In the genomic region with DNA sequence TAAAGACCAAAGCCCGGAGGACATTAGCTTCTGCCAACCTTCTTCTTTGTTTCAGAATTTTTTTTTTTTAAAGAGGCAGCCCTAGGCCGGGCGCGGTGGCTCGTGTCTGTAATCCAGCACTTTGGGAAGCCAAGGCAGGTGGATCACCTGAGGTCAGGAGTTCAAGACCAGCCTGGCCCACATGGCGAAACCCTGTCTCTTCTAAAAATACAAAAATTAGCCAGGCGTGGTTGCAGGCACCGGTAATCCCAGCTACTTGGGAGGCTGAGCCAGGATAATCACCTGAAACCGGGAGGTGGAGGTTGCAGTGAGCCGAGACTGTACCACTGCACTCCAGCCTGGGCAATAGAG, we compare ENCODE assay signal across 8 cellular contexts. TPM values are rescaled to one million over a fixed set of nuclear protein-coding genes. Genes with fewer than 3 reads are reported as not detected.
DNase-seq lines count a peak whose midpoint lies in the region; ATAC-seq and TF ChIP-seq lines count a peak whose summit lies in the region.
"Not testable (repeated sequence)": the region's sequence is repeated elsewhere in the genome, so short reads cannot be mapped to it uniquely, and the experiment has no call there.

No MANE protein-coding gene starts in this region.

- not testable (repeated sequence) for H3K9me3 ChIP-seq in AG04450 (ENCODE audit: control insufficient read depth, insufficient read depth, low read length); mesodermal cell (ENCODE audit: control insufficient read depth, low read length)

- not testable (repeated sequence) for H3K27me3 ChIP-seq in AG04450 (ENCODE audit: control insufficient read depth, insufficient read depth, low read length); dorsolateral prefrontal cortex

- not testable (repeated sequence) for H3K4me1 ChIP-seq in mesodermal cell (ENCODE audit: control insufficient read depth, insufficient read depth, low read length, poor library complexity, severe bottlenecking)

- not testable (repeated sequence) for H3K36me3 Mint-ChIP-seq in activated CD4-positive, alpha-beta memory T cell treated with anti-CD3 and anti-CD28 coated beads, Interleukin-2, amount 10 ng/mL, durations not matched to agents 7 days and 5 days (ENCODE audit: low read depth); stimulated activated naive B cell treated with anti-CD40 and anti-IgM and Interleukin-4, amounts not matched to agents 10 μg/mL and 1 μg/mL and 100 μg/mL, for 72 hours

- not testable (repeated sequence) for H3K36me3 ChIP-seq in mesodermal cell (ENCODE audit: control insufficient read depth, insufficient read depth, low read length)

- TF ChIP-seq CTCF in AG04450 (IDR thresholded peaks at IDR 0.05; ENCODE audit: low read depth, low read length); dorsolateral prefrontal cortex (IDR thresholded peaks at IDR 0.05 in 54 of 56, conservative IDR thresholded peaks at IDR 0.05 in 2 of 56; ENCODE audit: low read depth in 1 of 56, partially characterized antibody in 56 of 56): not testable (repeated sequence)

- CTCF ChIA-PET in AG04450 (lab: Charles Lee): interaction anchor here (1.1 to 1.5 kb wide), 2 partner anchors 10 to 144 kb away, joined by 3 to 5 read pairs; no protein-coding TSS in a partner anchor
- CTCF ChIA-PET in activated CD4-positive, alpha-beta memory T cell treated with anti-CD3 and anti-CD28 coated beads, Interleukin-2, amount 10 ng/mL, durations not matched to agents 7 days and 5 days (lab: Charles Lee): interaction anchor here (0.9 to 2.2 kb wide), 5 partner anchors 8 to 144 kb away, joined by 3 to 12 read pairs (median 3); a partner anchor contains a TSS

- H3K4me3 Mint-ChIP-seq in activated CD4-positive, alpha-beta memory T cell treated with anti-CD3 and anti-CD28 coated beads, Interleukin-2, amount 10 ng/mL, durations not matched to agents 7 days and 5 days; stimulated activated naive B cell treated with anti-CD40 and anti-IgM and Interleukin-4, amounts not matched to agents 10 μg/mL and 1 μg/mL and 100 μg/mL, for 72 hours: not testable (repeated sequence)

- peaks cover 20% of the 10 kb centered on the region for H3K4me1 Mint-ChIP-seq in activated CD4-positive, alpha-beta memory T cell treated with anti-CD3 and anti-CD28 coated beads, Interleukin-2, amount 10 ng/mL, durations not matched to agents 7 days and 5 days
- peaks cover 7 to 19% of the 10 kb centered on the region in 2 donors for H3K4me1 Mint-ChIP-seq in stimulated activated naive B cell treated with anti-CD40 and anti-IgM and Interleukin-4, amounts not matched to agents 10 μg/mL and 1 μg/mL and 100 μg/mL, for 72 hours

- H3K27ac Mint-ChIP-seq in activated CD4-positive, alpha-beta memory T cell treated with anti-CD3 and anti-CD28 coated beads, Interleukin-2, amount 10 ng/mL, durations not matched to agents 7 days and 5 days: peak overlapping the region; percentile 75
- peak overlapping the region; percentile 88 for H3K27ac Mint-ChIP-seq in stimulated activated naive B cell treated with anti-CD40 and anti-IgM and Interleukin-4, amounts not matched to agents 10 μg/mL and 1 μg/mL and 100 μg/mL, for 72 hours

- ATAC-seq in GM19035 (IDR thresholded peaks at IDR 0.05; ENCODE audit: unreplicated experiment): peak; percentile 3
- peak; percentile 23 for ATAC-seq in HG02642 (IDR thresholded peaks at IDR 0.05; ENCODE audit: poor library complexity, unreplicated experiment)
- ATAC-seq in HG03460 (IDR thresholded peaks at IDR 0.05; ENCODE audit: unreplicated experiment): peak; percentile 4
- not testable (repeated sequence) for ATAC-seq in stimulated activated naive B cell treated with anti-CD40 and anti-IgM and Interleukin-4, amounts not matched to agents 10 μg/mL and 1 μg/mL and 100 μg/mL, for 72 hours (replicated peaks)

- not testable (repeated sequence) for DNase-seq in AG04450 (ENCODE audit: low read depth, low spot score); activated CD4-positive, alpha-beta memory T cell treated with anti-CD3 and anti-CD28 coated beads, Interleukin-2, amount 10 ng/mL, durations not matched to agents 7 days and 5 days; dorsolateral prefrontal cortex; stimulated activated naive B cell treated with anti-CD40 and anti-IgM and Interleukin-4, amounts not matched to agents 10 μg/mL and 1 μg/mL and 100 μg/mL, for 72 hours

- not testable (repeated sequence) for H3K9me3 Mint-ChIP-seq in activated CD4-positive, alpha-beta memory T cell treated with anti-CD3 and anti-CD28 coated beads, Interleukin-2, amount 10 ng/mL, durations not matched to agents 7 days and 5 days; stimulated activated naive B cell treated with anti-CD40 and anti-IgM and Interleukin-4, amounts not matched to agents 10 μg/mL and 1 μg/mL and 100 μg/mL, for 72 hours

- intact Hi-C loops in dorsolateral prefrontal cortex (cut with DNase I): not testable (repeated sequence)

- H3K27me3 Mint-ChIP-seq in activated CD4-positive, alpha-beta memory T cell treated with anti-CD3 and anti-CD28 coated beads, Interleukin-2, amount 10 ng/mL, durations not matched to agents 7 days and 5 days; stimulated activated naive B cell treated with anti-CD40 and anti-IgM and Interleukin-4, amounts not matched to agents 10 μg/mL and 1 μg/mL and 100 μg/mL, for 72 hours: not testable (repeated sequence)

- POLR2A ChIA-PET in AG04450 (lab: Yijun Ruan, JAX): interaction anchor here (0.6 to 1.5 kb wide), 5 partner anchors 9 to 94 kb away, joined by 3 to 5 read pairs (median 4); a partner anchor contains a TSS
- POLR2A ChIA-PET in activated CD4-positive, alpha-beta memory T cell treated with anti-CD3 and anti-CD28 coated beads, Interleukin-2, amount 10 ng/mL, durations not matched to agents 7 days and 5 days (lab: Charles Lee): interaction anchor here (0.9 to 1.5 kb wide), 8 partner anchors 9 to 67 kb away, joined by 3 to 21 read pairs (median 3); a partner anchor contains a TSS

- H3K4me3 ChIP-seq in AG04450 (ENCODE audit: low read depth, low read length); mesodermal cell (ENCODE audit: extremely low read depth, insufficient read depth, low read length, poor library complexity, severe bottlenecking): not testable (repeated sequence)
- H3K4me3 ChIP-seq in dorsolateral prefrontal cortex: peak overlapping the region in 22 of 59 donors; percentile 5 to 38 (median 24)

- H3K27ac ChIP-seq in AG04450 (ENCODE audit: low read depth, low read length): peak overlapping the region; percentile 89
- peak overlapping the region in 53 of 59 donors; percentile 24 to 88 (median 76) for H3K27ac ChIP-seq in dorsolateral prefrontal cortex
- H3K27ac ChIP-seq in mesodermal cell (ENCODE audit: low read depth, low read length, severe bottlenecking): peak overlapping the region; percentile 5

- 85 to 89% methylated on average over 7 to 9 of the region's 10 CpGs for WGBS in mesodermal cell (ENCODE audit: insufficient coverage in 2 of 2), 2 experiments

RNA-seq across cellular contexts. Expression of a gene that starts 8.5 kb away (rescaled TPM):
- polyA plus RNA-seq in AG04450 (2011; rRNA removed): 85.8 and 90.6 TPM in 2 replicates
- 171 and 179 TPM in 2 replicates for polyA minus RNA-seq in AG04450 (2011; rRNA and poly(A)+ RNA removed)
- total RNA-seq in activated CD4-positive, alpha-beta memory T cell treated with anti-CD3 and anti-CD28 coated beads, Interleukin-2, amount 10 ng/mL, durations not matched to agents 7 days and 5 days: 10 to 100 TPM; 78.7 to 82.6 TPM
- total RNA-seq in dorsolateral prefrontal cortex: 100 to 1,000 TPM in 99 of 120 experiments, 10 to 100 TPM in 21; 81.3 to 131 (median 109) TPM
- 45.4 TPM for polyA plus RNA-seq in mesodermal cell (2013, experiment 1 of 2)
- polyA plus RNA-seq in mesodermal cell (2013, experiment 2 of 2): 41.6 TPM

RNA-seq across cellular contexts. Expression of a gene that starts 28.7 kb away (rescaled TPM):
- 11.3 and 13.7 TPM in 2 replicates for polyA plus RNA-seq in AG04450 (2011; rRNA removed)
- 14.1 and 14.9 TPM in 2 replicates for polyA minus RNA-seq in AG04450 (2011; rRNA and poly(A)+ RNA removed)
- 10 to 100 TPM; 23.6 to 24.8 TPM for total RNA-seq in activated CD4-positive, alpha-beta memory T cell treated with anti-CD3 and anti-CD28 coated beads, Interleukin-2, amount 10 ng/mL, durations not matched to agents 7 days and 5 days
- total RNA-seq in dorsolateral prefrontal cortex: 10 to 100 TPM; 20.3 to 34.3 (median 26.3) TPM
- polyA plus RNA-seq in mesodermal cell (2013, experiment 1 of 2): 17.8 TPM
- polyA plus RNA-seq in mesodermal cell (2013, experiment 2 of 2): 15.6 TPM

Comparison
In these comparisons a context has a peak if more than half of its experiments do, and no peak if none do; other contexts are left out.
1. H3K27ac ChIP-seq: peak in every context shown above with its lines; median percentile 89 in AG04450; 76 in dorsolateral prefrontal cortex; 5 in mesodermal cell.